ENCODE assay signal across 1 cellular context in genomic region chr9:127398715-127399400, GRCh38.
TF ChIP-seq lines count a peak whose summit lies in the region.

No MANE protein-coding gene starts in this region.

TF ChIP-seq in H1, 55 proteins besides CTCF, POLR2A, EP300 and RAD21:
- no peak for TF ChIP-seq SP2 (IDR thresholded peaks at IDR 0.05; ENCODE audit: low read length)
- TF ChIP-seq PHF8 (conservative IDR thresholded peaks at IDR 0.05; ENCODE audit: low read depth, low read length): no peak
- no peak for TF ChIP-seq KDM1A (IDR thresholded peaks at IDR 0.05; ENCODE audit: borderline replicate concordance, low read length)
- no peak for TF ChIP-seq POU5F1 (IDR thresholded peaks at IDR 0.05; ENCODE audit: low read depth, low read length)
- TF ChIP-seq YY1 (IDR thresholded peaks at IDR 0.05; ENCODE audit: low read depth, low read length): no peak
- TF ChIP-seq TBP (IDR thresholded peaks at IDR 0.05; ENCODE audit: low read depth, low read length): no peak
- no peak for TF ChIP-seq BRCA1 (IDR thresholded peaks at IDR 0.05; ENCODE audit: low read depth, low read length)
- TF ChIP-seq RXRA (IDR thresholded peaks at IDR 0.05; ENCODE audit: insufficient read depth, low read depth, low read length): no peak
- TF ChIP-seq SP4 (IDR thresholded peaks at IDR 0.05; ENCODE audit: low read length): no peak
- TF ChIP-seq TCF12 (IDR thresholded peaks at IDR 0.05; ENCODE audit: low read depth, low read length): no peak
